26 cellular contexts compared by ENCODE assay signal in the genomic region with DNA sequence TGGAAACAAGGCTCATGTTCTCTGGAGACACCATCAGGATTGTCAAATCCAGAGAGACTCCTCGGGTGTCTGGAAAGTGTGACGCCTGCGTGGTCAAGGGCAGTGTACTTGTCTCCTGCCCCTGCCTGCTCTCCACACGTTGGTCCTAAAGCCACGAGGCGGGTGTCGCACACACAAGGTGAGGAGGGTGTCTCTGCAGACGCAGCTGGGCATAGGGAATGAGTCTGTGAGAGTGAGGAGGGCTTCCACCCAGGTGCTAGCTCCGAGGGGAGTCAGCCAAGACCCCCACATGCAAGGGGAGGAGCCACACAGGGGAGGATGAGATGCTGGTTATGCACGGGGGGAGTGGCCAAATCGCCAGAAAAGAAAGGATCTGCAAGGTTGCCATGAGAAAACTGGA. TPM values are rescaled to one million over a fixed set of nuclear protein-coding genes. Genes with fewer than 3 reads are reported as not detected.
DNase-seq lines count a peak whose midpoint lies in the region; ATAC-seq and TF ChIP-seq lines count a peak whose summit lies in the region.
"Had no signal": no experiment of that assay in that cellular context is flagged by ENCODE, and none has a peak within 500 bp of the region (broad histone marks: within the 10 kb centered on the region; RNA-seq: fewer than 3 reads in every experiment).

No MANE protein-coding gene starts in this region.

- H3K9me3 ChIP-seq in right atrium auricular region (no peaks in the 10 kb centered on the region), heart right ventricle (no peaks in the 10 kb centered on the region), endodermal cell (ENCODE audit: control insufficient read depth, low read length) (no peaks in the 10 kb centered on the region), MG63 (no peaks in the 10 kb centered on the region)
- H3K9me3 ChIP-seq: HAP-1 had no signal

- H3K36me3 ChIP-seq in right atrium auricular region (peaks cover 60% of the 10 kb centered on the region), heart right ventricle (peaks cover 0 to 96% (median 16%) of the 10 kb centered on the region in 9 donors), endodermal cell (ENCODE audit: control insufficient read depth, insufficient read depth, low read length) (peaks cover 83% of the 10 kb centered on the region), MG63 (peaks cover 16% of the 10 kb centered on the region)

- intact Hi-C loops in heart right ventricle (cut with DNase I): loop anchor here in 2 of 10 donors (5.0 to 10.0 kb wide), 2 partner anchors 1235 to 1242 kb away; no protein-coding TSS in a partner anchor
- intact Hi-C loops in sciatic nerve (cut with DNase I): no loop called here

- H3K36me3 Mint-ChIP-seq in endodermal cell (ENCODE audit: low read depth): peaks cover 59% of the 10 kb centered on the region

- ATAC-seq in heart right ventricle: no peak
- no peak for ATAC-seq in sciatic nerve
- no peak for ATAC-seq in HG02973 (IDR thresholded peaks at IDR 0.05; ENCODE audit: unreplicated experiment)

- H3K4me3 ChIP-seq in right atrium auricular region (no peak overlapping the region), heart right ventricle (no peak overlapping the region), endodermal cell (ENCODE audit: low read length) (no peak overlapping the region), MG63 (no peak overlapping the region)
- H3K4me3 ChIP-seq: HAP-1, PC-9, SK-N-MC had no signal

- TF ChIP-seq CTCF in right atrium auricular region (IDR thresholded peaks at IDR 0.05) (no peak), heart right ventricle (IDR thresholded peaks at IDR 0.05) (no peak), endodermal cell (conservative IDR thresholded peaks at IDR 0.05) (no peak)

- peak overlapping the region; percentile 70 for H3K27ac ChIP-seq in right atrium auricular region
- H3K27ac ChIP-seq in heart right ventricle: no peak overlapping the region
- no peak overlapping the region for H3K27ac ChIP-seq in endodermal cell (ENCODE audit: low read depth, low read length)
- H3K27ac ChIP-seq: HL-60, KMS-11, PC-9, SK-N-MC had no signal

- H3K9ac ChIP-seq in endodermal cell (ENCODE audit: extremely low read depth, low read length, poor library complexity, severe bottlenecking): no peak overlapping the region
- H3K9ac ChIP-seq: KMS-11 had no signal

- no peaks in the 10 kb centered on the region for H3K27me3 Mint-ChIP-seq in endodermal cell (ENCODE audit: insufficient read depth)
- H3K27me3 Mint-ChIP-seq: CD4-positive, alpha-beta memory T cell; IgD-negative memory B cell had no signal

- DNase-seq in right atrium auricular region (ENCODE audit: low spot score) (no peak), heart right ventricle (no peak), endodermal cell (peak; percentile 39), sciatic nerve (ENCODE audit: low spot score) (peak; percentile 54), MG63 (no peak), T-helper 1 cell (no peak)
- DNase-seq: C1 segment of cervical spinal cord; CD4-positive, alpha-beta memory T cell; COR-L47; DMS53; NCI-H1048; NCI-H1694; NCI-H2029 treated with DMSO at 0.1 percent for 48 hours; NCI-H446 treated with DMSO at 0.1 percent for 48 hours; NCI-H526; NCI-H82; PC-9; SIG-M5 had no signal

- H3K27ac Mint-ChIP-seq in endodermal cell: no peak overlapping the region

- H3K4me1 Mint-ChIP-seq in endodermal cell: no peaks in the 10 kb centered on the region

- no peaks in the 10 kb centered on the region for H3K27me3 ChIP-seq in right atrium auricular region
- no peaks in the 10 kb centered on the region for H3K27me3 ChIP-seq in heart right ventricle
- H3K27me3 ChIP-seq in endodermal cell (ENCODE audit: control insufficient read depth, insufficient read depth, low read length, poor library complexity, severe bottlenecking): no peaks in the 10 kb centered on the region
- H3K27me3 ChIP-seq in MG63: no peaks in the 10 kb centered on the region

- H3K4me1 ChIP-seq in right atrium auricular region (peaks cover 0 to 7% of the 10 kb centered on the region in 2 donors), heart right ventricle (peaks cover 0 to 11% (median 6%) of the 10 kb centered on the region in 9 donors), endodermal cell (ENCODE audit: control insufficient read depth, insufficient read depth, low read length) (no peaks in the 10 kb centered on the region)
- H3K4me1 ChIP-seq: HAP-1 had no signal

- H3K9me3 Mint-ChIP-seq in endodermal cell: no peaks in the 10 kb centered on the region
- H3K9me3 Mint-ChIP-seq: CD4-positive, alpha-beta memory T cell; IgD-negative memory B cell had no signal

- 72 to 75% methylated on average over 11 of the region's 11 CpGs for WGBS in heart right ventricle, 2 donors
- WGBS in endodermal cell (ENCODE audit: insufficient coverage in 1 of 2, insufficient read length in 1 of 2), 2 experiments: 86 to 93% methylated on average over 8 to 11 of the region's 11 CpGs

- H3K4me3 Mint-ChIP-seq in endodermal cell: no peak overlapping the region

RNA-seq across cellular contexts. Expression of gene OCA2, which starts 27.9 kb away (rescaled TPM):
- under 1 TPM in 1 of 2 donors, not detected in 1; 0.31 TPM for total RNA-seq in right atrium auricular region
- total RNA-seq in heart right ventricle: under 1 TPM in 4 of 10 donors, not detected in 6; 0.17 to 0.32 (median 0.20) TPM
- polyA plus RNA-seq in heart right ventricle: under 1 TPM; 0.04 to 0.15 TPM
- total RNA-seq in endodermal cell: under 1 TPM; 0.29 to 0.84 TPM
- 1.1 TPM for polyA plus RNA-seq in endodermal cell (2013, experiment 1 of 2)
- polyA plus RNA-seq in endodermal cell (2013, experiment 2 of 2): 0.79 TPM
- 0.98 TPM for total RNA-seq in sciatic nerve
- not detected in 2 replicates for total RNA-seq in MG63 (2014; rRNA removed; shearing (Covaris generic); ENCODE audit: low replicate concordance)
- total RNA-seq: CD4-positive, alpha-beta memory T cell; Daoy; PC-9; RPMI7951 had no signal
- polyA plus RNA-seq: CD4-positive, alpha-beta memory T cell; IgD-negative memory B cell had no signal

Comparison
In these comparisons a context has a peak if more than half of its experiments do, and no peak if none do; other contexts are left out.
1. H3K27ac ChIP-seq: peak in right atrium auricular region (2 of 2); none in heart right ventricle (0 of 10) and endodermal cell (single experiment).
2. DNase-seq: peak in endodermal cell (single experiment) and sciatic nerve (single experiment); none in right atrium auricular region (single experiment), heart right ventricle (0 of 2), MG63 (single experiment) and T-helper 1 cell (0 of 5).